In genomic region chr5:6773342-6774035, GRCh38 we compare ENCODE assay signal across 11 cellular contexts.
DNase-seq lines count a peak whose midpoint lies in the region; ATAC-seq and TF ChIP-seq lines count a peak whose summit lies in the region.
"Had no signal": no experiment of that assay in that cellular context is flagged by ENCODE, and none has a peak within 500 bp of the region (broad histone marks: within the 10 kb centered on the region; RNA-seq: fewer than 3 reads in every experiment).

No MANE protein-coding gene starts in this region.

- H3K27ac ChIP-seq in RWPE1 = peak overlapping the region; percentile 14; the same call in 1 of the 2 replicates
- H3K27ac ChIP-seq in CD8-positive, alpha-beta memory T cell (ENCODE audit: low read depth, low read length) = no peak overlapping the region
- H3K27ac ChIP-seq: parathyroid adenoma had no signal

- no peak for ATAC-seq in stimulated activated naive B cell treated with anti-CD40 and anti-IgM and Interleukin-4, amounts not matched to agents 10 μg/mL and 1 μg/mL and 100 μg/mL, for 72 hours (replicated peaks)
- no peak for ATAC-seq in GM19023 (IDR thresholded peaks at IDR 0.05; ENCODE audit: unreplicated experiment)
- ATAC-seq in GM21390 (IDR thresholded peaks at IDR 0.05; ENCODE audit: unreplicated experiment) = no peak

- peak overlapping the region; percentile 41 for H3K4me3 Mint-ChIP-seq in activated naive CD4-positive, alpha-beta T cell treated with anti-CD3 and anti-CD28 coated beads for 36 hours
- peak overlapping the region; percentile 6 to 17 for H3K4me3 Mint-ChIP-seq in stimulated activated naive B cell treated with anti-CD40 and anti-IgM and Interleukin-4, amounts not matched to agents 10 μg/mL and 1 μg/mL and 100 μg/mL, for 72 hours
- H3K4me3 Mint-ChIP-seq in CD8-positive, alpha-beta memory T cell = no peak overlapping the region
- H3K4me3 Mint-ChIP-seq: activated B cell treated with CpG ODN at 0.5 μM for 24 hours had no signal

- H3K27me3 Mint-ChIP-seq in activated naive CD4-positive, alpha-beta T cell treated with anti-CD3 and anti-CD28 coated beads for 36 hours (ENCODE audit: low read depth) = peaks cover 30% of the 10 kb centered on the region
- H3K27me3 Mint-ChIP-seq in stimulated activated naive B cell treated with anti-CD40 and anti-IgM and Interleukin-4, amounts not matched to agents 10 μg/mL and 1 μg/mL and 100 μg/mL, for 72 hours = peaks cover 14 to 43% of the 10 kb centered on the region in 2 donors
- peaks cover 11 to 17% of the 10 kb centered on the region in 2 donors for H3K27me3 Mint-ChIP-seq in CD8-positive, alpha-beta memory T cell

- H3K36me3 ChIP-seq in CD8-positive, alpha-beta memory T cell (ENCODE audit: insufficient read depth, low read length) = no peaks in the 10 kb centered on the region

- H3K9me3 ChIP-seq in CD8-positive, alpha-beta memory T cell (ENCODE audit: low read length) = no peaks in the 10 kb centered on the region

- intact Hi-C loops in activated naive CD4-positive, alpha-beta T cell treated with anti-CD3 and anti-CD28 coated beads for 36 hours (cut with micrococcal nuclease) = no loop called here

- no peaks in the 10 kb centered on the region for H3K9me3 Mint-ChIP-seq in activated naive CD4-positive, alpha-beta T cell treated with anti-CD3 and anti-CD28 coated beads for 36 hours
- no peaks in the 10 kb centered on the region for H3K9me3 Mint-ChIP-seq in stimulated activated naive B cell treated with anti-CD40 and anti-IgM and Interleukin-4, amounts not matched to agents 10 μg/mL and 1 μg/mL and 100 μg/mL, for 72 hours
- peaks cover 0 to 2% (median 0%) of the 10 kb centered on the region in 5 donors for H3K9me3 Mint-ChIP-seq in CD8-positive, alpha-beta memory T cell
- H3K9me3 Mint-ChIP-seq: activated B cell treated with CpG ODN at 0.5 μM for 24 hours had no signal

- H3K36me3 Mint-ChIP-seq in activated naive CD4-positive, alpha-beta T cell treated with anti-CD3 and anti-CD28 coated beads for 36 hours (ENCODE audit: low read depth) = no peaks in the 10 kb centered on the region
- peaks cover 2 to 4% of the 10 kb centered on the region in 2 donors for H3K36me3 Mint-ChIP-seq in stimulated activated naive B cell treated with anti-CD40 and anti-IgM and Interleukin-4, amounts not matched to agents 10 μg/mL and 1 μg/mL and 100 μg/mL, for 72 hours
- H3K36me3 Mint-ChIP-seq in CD8-positive, alpha-beta memory T cell = no peaks in the 10 kb centered on the region

- H3K4me1 Mint-ChIP-seq in activated naive CD4-positive, alpha-beta T cell treated with anti-CD3 and anti-CD28 coated beads for 36 hours (ENCODE audit: low read depth) = peaks cover 5% of the 10 kb centered on the region
- peaks cover 6% of the 10 kb centered on the region in 2 donors for H3K4me1 Mint-ChIP-seq in stimulated activated naive B cell treated with anti-CD40 and anti-IgM and Interleukin-4, amounts not matched to agents 10 μg/mL and 1 μg/mL and 100 μg/mL, for 72 hours
- H3K4me1 Mint-ChIP-seq in CD8-positive, alpha-beta memory T cell = peaks cover 7 to 10% (median 7%) of the 10 kb centered on the region in 3 donors
- H3K4me1 Mint-ChIP-seq: activated B cell treated with CpG ODN at 0.5 μM for 24 hours had no signal

- H3K27ac Mint-ChIP-seq in activated naive CD4-positive, alpha-beta T cell treated with anti-CD3 and anti-CD28 coated beads for 36 hours = no peak overlapping the region
- H3K27ac Mint-ChIP-seq in stimulated activated naive B cell treated with anti-CD40 and anti-IgM and Interleukin-4, amounts not matched to agents 10 μg/mL and 1 μg/mL and 100 μg/mL, for 72 hours = no peak overlapping the region
- no peak overlapping the region for H3K27ac Mint-ChIP-seq in CD8-positive, alpha-beta memory T cell
- H3K27ac Mint-ChIP-seq: activated B cell treated with CpG ODN at 0.5 μM for 24 hours had no signal

- CTCF ChIA-PET in activated naive CD4-positive, alpha-beta T cell treated with anti-CD3 and anti-CD28 coated beads for 36 hours (lab: Charles Lee) = no interaction called here
- CTCF ChIA-PET in RWPE1 (lab: Yijun Ruan, JAX) = no interaction called here
- CTCF ChIA-PET in CD8-positive, alpha-beta memory T cell (lab: Charles Lee) = interaction anchor here (0.6 kb wide), 1 partner anchor 1635 kb away, joined by 3 read pairs; no protein-coding TSS in a partner anchor

- DNase-seq in activated naive CD4-positive, alpha-beta T cell treated with anti-CD3 and anti-CD28 coated beads for 36 hours = peak; percentile 40
- DNase-seq in activated naive CD4-positive, alpha-beta T cell treated with Interleukin-2 at 50 U/mL for 16 hours = no peak
- peak; percentile 56 to 75 for DNase-seq in NCI-H2081 (lab: John Stamatoyannopoulos, UW)
- no peak for DNase-seq in RWPE1 (ENCODE audit: low spot score)
- DNase-seq in stimulated activated naive B cell treated with anti-CD40 and anti-IgM and Interleukin-4, amounts not matched to agents 10 μg/mL and 1 μg/mL and 100 μg/mL, for 72 hours = no peak
- DNase-seq in CD8-positive, alpha-beta memory T cell = no peak
- DNase-seq: activated B cell treated with CpG ODN at 0.5 μM for 24 hours, NCI-H446 had no signal

- TF ChIP-seq CTCF in RWPE1 (conservative IDR thresholded peaks at IDR 0.05; ENCODE audit: low read depth) = no peak

- H3K4me3 ChIP-seq in CD8-positive, alpha-beta memory T cell (ENCODE audit: low read length) = no peak overlapping the region

- H3K4me1 ChIP-seq in CD8-positive, alpha-beta memory T cell (ENCODE audit: insufficient read depth, low read length) = no peaks in the 10 kb centered on the region
- H3K4me1 ChIP-seq: parathyroid adenoma had no signal

- POLR2A ChIA-PET in RWPE1 (lab: Yijun Ruan, JAX; ENCODE audit: low non-redundant PET) = no interaction called here
- POLR2A ChIA-PET in CD8-positive, alpha-beta memory T cell (lab: Charles Lee) = no interaction called here

- no peaks in the 10 kb centered on the region for H3K27me3 ChIP-seq in CD8-positive, alpha-beta memory T cell (ENCODE audit: insufficient read depth, low read length, poor library complexity, severe bottlenecking)

Comparison
In these comparisons a context has a peak if more than half of its experiments do, and no peak if none do; other contexts are left out.
1. DNase-seq: peak in activated naive CD4-positive, alpha-beta T cell treated with anti-CD3 and anti-CD28 coated beads for 36 hours (single experiment) and NCI-H2081 (2 of 2); none in activated naive CD4-positive, alpha-beta T cell treated with Interleukin-2 at 50 U/mL for 16 hours (single experiment), RWPE1 (single experiment), stimulated activated naive B cell treated with anti-CD40 and anti-IgM and Interleukin-4, amounts not matched to agents 10 μg/mL and 1 μg/mL and 100 μg/mL, for 72 hours (single experiment) and CD8-positive, alpha-beta memory T cell (0 of 5).
2. H3K4me3 Mint-ChIP-seq: peak in activated naive CD4-positive, alpha-beta T cell treated with anti-CD3 and anti-CD28 coated beads for 36 hours (single experiment) and stimulated activated naive B cell treated with anti-CD40 and anti-IgM and Interleukin-4, amounts not matched to agents 10 μg/mL and 1 μg/mL and 100 μg/mL, for 72 hours (2 of 2); none in CD8-positive, alpha-beta memory T cell (0 of 7).